8 cellular contexts compared by ENCODE assay signal in the genomic region with DNA sequence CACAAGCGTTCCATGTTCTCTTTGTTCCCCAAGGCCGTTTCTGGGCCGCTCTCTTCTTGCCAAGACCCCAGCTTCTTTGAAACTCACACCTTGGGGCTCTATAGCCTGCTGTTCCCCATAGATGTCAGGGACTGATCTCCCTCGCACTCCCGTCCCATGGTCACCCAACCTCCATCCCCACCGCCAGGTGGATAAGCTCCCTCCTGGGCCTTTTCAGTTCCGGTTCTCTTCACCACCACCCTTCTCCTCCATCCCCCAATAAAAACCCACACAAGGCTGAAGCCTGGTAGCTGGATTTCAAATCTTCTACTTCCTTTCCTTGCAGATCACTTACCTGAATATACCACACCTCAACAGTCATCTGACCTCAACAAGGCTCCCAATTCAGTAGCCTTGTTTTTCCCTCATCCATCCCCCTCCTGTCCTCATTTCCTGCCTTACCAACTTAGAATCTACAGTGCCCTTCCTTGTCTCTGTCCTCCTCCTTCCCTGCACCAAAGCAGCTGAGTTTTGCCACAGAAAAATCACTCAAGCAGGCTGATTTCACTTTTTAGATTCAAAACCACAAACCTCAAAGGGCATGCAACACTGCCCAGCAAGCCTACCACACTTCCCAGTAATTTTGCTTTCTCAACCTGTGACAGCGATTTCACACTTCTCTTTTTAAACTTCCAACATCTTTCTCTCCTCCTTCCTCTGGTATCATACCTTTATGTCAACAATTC. TPM values are rescaled to one million over a fixed set of nuclear protein-coding genes. Genes with fewer than 3 reads are reported as not detected.
A peak's percentile ranks its signal among the peaks of the same experiment; 100 is the strongest.
DNase-seq lines count a peak whose midpoint lies in the region; ATAC-seq and TF ChIP-seq lines count a peak whose summit lies in the region.

No MANE protein-coding gene starts in this region.

- ATAC-seq in left ventricle myocardium superior (no peak), HG03097 (IDR thresholded peaks at IDR 0.05; ENCODE audit: low FRiP score, unreplicated experiment) (peak; percentile 50)
- ATAC-seq in activated CD8-positive, alpha-beta T cell treated with anti-CD3 and anti-CD28 coated beads, Interleukin-2, amount 10 ng/mL, durations not matched to agents 7 days and 5 days: peak; percentile 20
- ATAC-seq in stimulated activated naive CD8-positive, alpha-beta T cell treated with anti-CD3 and anti-CD28 coated beads, Interleukin-15, amount 100 ng/mL, for 72 hours: peak; percentile 69

- POLR2A ChIA-PET in activated CD8-positive, alpha-beta T cell treated with anti-CD3 and anti-CD28 coated beads, Interleukin-2, amount 10 ng/mL, durations not matched to agents 7 days and 5 days (lab: Charles Lee): interaction anchor here (0.6 to 2.6 kb wide), 3 partner anchors 13 to 56 kb away, joined by 4 to 9 read pairs (median 4); partner anchors contain the start of gene RAB19

- H3K27ac Mint-ChIP-seq in activated CD8-positive, alpha-beta T cell treated with anti-CD3 and anti-CD28 coated beads, Interleukin-2, amount 10 ng/mL, durations not matched to agents 7 days and 5 days: no peak overlapping the region
- H3K27ac Mint-ChIP-seq in stimulated activated naive CD8-positive, alpha-beta T cell treated with anti-CD3 and anti-CD28 coated beads, Interleukin-15, amount 100 ng/mL, for 72 hours: no peak overlapping the region

- no peaks in the 10 kb centered on the region for H3K9me3 ChIP-seq in cardiac muscle cell (ENCODE audit: low read depth)

- CTCF ChIA-PET in activated CD8-positive, alpha-beta T cell treated with anti-CD3 and anti-CD28 coated beads, Interleukin-2, amount 10 ng/mL, durations not matched to agents 7 days and 5 days (lab: Charles Lee): interaction anchor here (1.6 kb wide), 1 partner anchor 15 kb away, joined by 4 read pairs; no protein-coding TSS in a partner anchor

- no peaks in the 10 kb centered on the region for H3K27me3 Mint-ChIP-seq in activated CD8-positive, alpha-beta T cell treated with anti-CD3 and anti-CD28 coated beads, Interleukin-2, amount 10 ng/mL, durations not matched to agents 7 days and 5 days (ENCODE audit: low read depth)
- no peaks in the 10 kb centered on the region for H3K27me3 Mint-ChIP-seq in stimulated activated naive CD8-positive, alpha-beta T cell treated with anti-CD3 and anti-CD28 coated beads, Interleukin-15, amount 100 ng/mL, for 72 hours

- TF ChIP-seq CTCF in cardiac muscle cell (IDR thresholded peaks at IDR 0.05; ENCODE audit: low read depth, low read length) (no peak), dorsolateral prefrontal cortex (IDR thresholded peaks at IDR 0.05 in 54 of 56, conservative IDR thresholded peaks at IDR 0.05 in 2 of 56; ENCODE audit: low read depth in 1 of 56, partially characterized antibody in 56 of 56) (no peak)

- no peaks in the 10 kb centered on the region for H3K36me3 ChIP-seq in cardiac muscle cell

- DNase-seq in cardiac muscle cell (ENCODE audit: low read depth in 1 of 2, low spot score in 1 of 2): peak in 1 of 2 donors; percentile 60
- DNase-seq in left ventricle myocardium superior: no peak
- DNase-seq in activated CD8-positive, alpha-beta T cell treated with anti-CD3 and anti-CD28 coated beads, Interleukin-2, amount 10 ng/mL, durations not matched to agents 7 days and 5 days: no peak
- DNase-seq in stimulated activated naive CD8-positive, alpha-beta T cell treated with anti-CD3 and anti-CD28 coated beads, Interleukin-15, amount 100 ng/mL, for 72 hours: peak in 1 of 2 donors; percentile 31
- no peak for DNase-seq in central memory CD4-positive, alpha-beta T cell
- DNase-seq in dorsolateral prefrontal cortex: no peak
- DNase-seq in dedifferentiated amniotic fluid mesenchymal stem cell (ENCODE audit: extremely low spot score): no peak

- peak overlapping the region; percentile 48 for H3K27ac ChIP-seq in cardiac muscle cell
- H3K27ac ChIP-seq in dorsolateral prefrontal cortex: peak overlapping the region in 1 of 59 donors; percentile 35

- no peaks in the 10 kb centered on the region for H3K4me1 ChIP-seq in cardiac muscle cell (ENCODE audit: low read depth)

- H3K4me3 ChIP-seq in cardiac muscle cell (no peak overlapping the region), dorsolateral prefrontal cortex (no peak overlapping the region)

- H3K36me3 Mint-ChIP-seq in activated CD8-positive, alpha-beta T cell treated with anti-CD3 and anti-CD28 coated beads, Interleukin-2, amount 10 ng/mL, durations not matched to agents 7 days and 5 days (ENCODE audit: low read depth): peaks cover 4% of the 10 kb centered on the region

- no peak overlapping the region for H3K4me3 Mint-ChIP-seq in activated CD8-positive, alpha-beta T cell treated with anti-CD3 and anti-CD28 coated beads, Interleukin-2, amount 10 ng/mL, durations not matched to agents 7 days and 5 days
- H3K4me3 Mint-ChIP-seq in stimulated activated naive CD8-positive, alpha-beta T cell treated with anti-CD3 and anti-CD28 coated beads, Interleukin-15, amount 100 ng/mL, for 72 hours: no peak overlapping the region

- peaks cover 2% of the 10 kb centered on the region for H3K4me1 Mint-ChIP-seq in activated CD8-positive, alpha-beta T cell treated with anti-CD3 and anti-CD28 coated beads, Interleukin-2, amount 10 ng/mL, durations not matched to agents 7 days and 5 days (ENCODE audit: low read depth)
- peaks cover 3% of the 10 kb centered on the region for H3K4me1 Mint-ChIP-seq in stimulated activated naive CD8-positive, alpha-beta T cell treated with anti-CD3 and anti-CD28 coated beads, Interleukin-15, amount 100 ng/mL, for 72 hours

- H3K27me3 ChIP-seq in cardiac muscle cell (no peaks in the 10 kb centered on the region), dorsolateral prefrontal cortex (no peaks in the 10 kb centered on the region)

- no peaks in the 10 kb centered on the region for H3K9me3 Mint-ChIP-seq in activated CD8-positive, alpha-beta T cell treated with anti-CD3 and anti-CD28 coated beads, Interleukin-2, amount 10 ng/mL, durations not matched to agents 7 days and 5 days (ENCODE audit: insufficient read depth)
- no peaks in the 10 kb centered on the region for H3K9me3 Mint-ChIP-seq in stimulated activated naive CD8-positive, alpha-beta T cell treated with anti-CD3 and anti-CD28 coated beads, Interleukin-15, amount 100 ng/mL, for 72 hours

- intact Hi-C loops in left ventricle myocardium superior (cut with micrococcal nuclease) (no loop called here), dorsolateral prefrontal cortex (cut with DNase I) (no loop called here)

RNA-seq across cellular contexts. Expression of gene SLC37A3, which starts 7.7 kb away (rescaled TPM):
- 49.4 and 50.5 TPM in 2 replicates for total RNA-seq in cardiac muscle cell
- polyA plus RNA-seq in cardiac muscle cell: 41.9 and 49.7 TPM in 2 replicates
- total RNA-seq in left ventricle myocardium superior: 11.9 TPM
- total RNA-seq in activated CD8-positive, alpha-beta T cell treated with anti-CD3 and anti-CD28 coated beads, Interleukin-2, amount 10 ng/mL, durations not matched to agents 7 days and 5 days: 10 to 100 TPM; 19.9 to 23.9 TPM
- 10 to 100 TPM; 27.2 to 72.2 (median 47.1) TPM for total RNA-seq in dorsolateral prefrontal cortex

RNA-seq across cellular contexts. Expression of gene RAB19, which starts 13.2 kb away (rescaled TPM):
- total RNA-seq in cardiac muscle cell (1.2 and 2.0 TPM in 2 replicates), left ventricle myocardium superior (not detected), dorsolateral prefrontal cortex (under 1 TPM in 1 of 120 experiments, not detected in 119; 0.53 TPM)
- polyA plus RNA-seq in cardiac muscle cell: 0.37 and 0.39 TPM in 2 replicates
- 1 to 10 TPM; 7.2 to 7.3 TPM for total RNA-seq in activated CD8-positive, alpha-beta T cell treated with anti-CD3 and anti-CD28 coated beads, Interleukin-2, amount 10 ng/mL, durations not matched to agents 7 days and 5 days
